ENCODE assay signal across 8 cellular contexts in genomic region chr2:65228249-65228750, GRCh38.
A peak's percentile ranks its signal among the peaks of the same experiment; 100 is the strongest.
DNase-seq lines count a peak whose midpoint lies in the region; ATAC-seq, FAIRE-seq and TF ChIP-seq lines count a peak whose summit lies in the region.

No MANE protein-coding gene starts in this region.

- H3K4me3 ChIP-seq in astrocyte of the spinal cord (ENCODE audit: low read depth, low read length) (peak overlapping the region; percentile 99), iPS-20b (ENCODE audit: low read length) (peak overlapping the region; percentile 98)

- peaks cover 2% of the 10 kb centered on the region; the same call in 1 of the 2 replicates for H3K4me1 ChIP-seq in iPS-20b (ENCODE audit: insufficient read depth, low read length)

- no peaks in the 10 kb centered on the region for H3K27me3 ChIP-seq in iPS-20b (ENCODE audit: insufficient read depth, low read length)

- ATAC-seq in GM18868 (IDR thresholded peaks at IDR 0.05; ENCODE audit: unreplicated experiment): peak; percentile 31
- peak; percentile 33 for ATAC-seq in HG03108 (IDR thresholded peaks at IDR 0.05; ENCODE audit: unreplicated experiment)

- H3K27ac ChIP-seq in iPS-20b (ENCODE audit: low read length): no peak overlapping the region

- no peaks in the 10 kb centered on the region for H3K36me3 ChIP-seq in iPS-20b (ENCODE audit: insufficient read depth, low read depth, low read length)

- H3K9ac ChIP-seq in iPS-20b (ENCODE audit: low read depth, low read length): peak overlapping the region; percentile 75; the same call in 1 of the 2 replicates

- in situ Hi-C loops in astrocyte of the spinal cord (cut with HindIII; ENCODE audit: low sequenced_read_pairs): no loop called here

- no peak for FAIRE-seq in urothelium cell line (lab: Jason Lieb, UNC)

- H3K9me3 ChIP-seq in iPS-20b (ENCODE audit: insufficient read depth, low read depth, low read length): no peaks in the 10 kb centered on the region

- DNase-seq in CD1c-positive myeloid dendritic cell (ENCODE audit: extremely low spot score) (peak; percentile 84), OCI-M2 (lab: John Stamatoyannopoulos, UW; ENCODE audit: unreplicated experiment) (peak; percentile 7), astrocyte of the spinal cord (ENCODE audit: low read depth, low spot score) (peak; percentile 60), urothelium cell line (ENCODE audit: low spot score) (no peak)
- DNase-seq in stimulated activated CD8-positive, alpha-beta memory T cell treated with anti-CD3 and anti-CD28 coated beads, Interleukin-12 subunit alpha, Interleukin-12 subunit beta, amount 100 ng/mL, for 1 hour (ENCODE audit: low read depth): peak; percentile 15

- TF ChIP-seq CTCF in astrocyte of the spinal cord (IDR thresholded peaks at IDR 0.05; ENCODE audit: low read depth, low read length): no peak
